Comparison of ENCODE assay signal across 21 cellular contexts in the genomic region with DNA sequence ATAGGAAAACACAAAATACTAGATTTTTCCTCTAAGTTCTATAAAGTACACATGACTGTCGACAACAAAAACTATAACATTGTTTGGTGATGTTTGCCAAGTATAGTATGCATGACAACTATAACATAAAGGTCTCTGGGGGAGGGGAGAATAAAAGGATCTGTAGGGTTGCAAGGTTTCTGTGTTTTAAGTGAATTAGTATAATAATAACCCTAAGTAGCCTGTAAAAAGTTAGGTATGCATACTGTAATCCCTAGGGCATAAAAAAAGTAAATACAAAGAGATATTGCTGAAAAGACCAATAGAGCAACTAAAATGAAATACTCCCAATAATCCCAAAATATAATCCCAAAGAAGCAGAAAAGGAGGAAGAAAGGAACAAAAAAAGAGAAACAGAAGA.
"Had no signal": no experiment of that assay in that cellular context is flagged by ENCODE, and none has a peak within 500 bp of the region (broad histone marks: within the 10 kb centered on the region; RNA-seq: fewer than 3 reads in every experiment).

No MANE protein-coding gene starts in this region.

- H3K9me3 Mint-ChIP-seq: activated naive CD4-positive, alpha-beta T cell treated with anti-CD3 and anti-CD28 coated beads for 36 hours; activated T-helper 2 cell treated with anti-CD3 and anti-CD28 coated beads, Interferon-gamma antibody, Interleukin-2, Interleukin-4, amounts not matched to agents 10 μg/mL and 5 μg/mL and 100 μg/mL, durations not matched to agents 14 hours and 24 hours and 36 hours; stimulated activated naive CD8-positive, alpha-beta T cell treated with anti-CD3 and anti-CD28 coated beads, Interleukin-15, Interleukin-2, amounts not matched to agents 100 ng/mL and 50 ng/mL, for 24 hours had no signal

- H3K9me3 ChIP-seq: colonic mucosa, left lung, prostate gland, right atrium auricular region, suprapubic skin, transverse colon, uterus had no signal

- H3K27ac ChIP-seq: brain microvascular endothelial cell, colonic mucosa, left lung, prostate gland, right atrium auricular region, suprapubic skin, transverse colon had no signal

- H3K27ac Mint-ChIP-seq: activated naive CD4-positive, alpha-beta T cell treated with anti-CD3 and anti-CD28 coated beads for 36 hours; activated T-helper 2 cell treated with anti-CD3 and anti-CD28 coated beads, Interferon-gamma antibody, Interleukin-2, Interleukin-4, amounts not matched to agents 10 μg/mL and 5 μg/mL and 100 μg/mL, durations not matched to agents 14 hours and 24 hours and 36 hours; stimulated activated naive CD8-positive, alpha-beta T cell treated with anti-CD3 and anti-CD28 coated beads, Interleukin-15, Interleukin-2, amounts not matched to agents 100 ng/mL and 50 ng/mL, for 24 hours had no signal

- H3K27me3 Mint-ChIP-seq: stimulated activated naive CD8-positive, alpha-beta T cell treated with anti-CD3 and anti-CD28 coated beads, Interleukin-15, Interleukin-2, amounts not matched to agents 100 ng/mL and 50 ng/mL, for 24 hours had no signal

- H3K4me3 Mint-ChIP-seq: activated naive CD4-positive, alpha-beta T cell treated with anti-CD3 and anti-CD28 coated beads for 36 hours; stimulated activated naive CD8-positive, alpha-beta T cell treated with anti-CD3 and anti-CD28 coated beads, Interleukin-15, Interleukin-2, amounts not matched to agents 100 ng/mL and 50 ng/mL, for 24 hours had no signal

- H3K4me3 ChIP-seq: colonic mucosa, left lung, prostate gland, right atrium auricular region, suprapubic skin, transverse colon, uterus had no signal

- H3K27me3 ChIP-seq: brain microvascular endothelial cell, colonic mucosa, left lung, right atrium auricular region, suprapubic skin, transverse colon, uterus had no signal

- DNase-seq: activated CD4-positive, alpha-beta T cell treated with anti-CD3 and anti-CD28 coated beads, Interleukin-2, amount 50 U/mL, for 1 hour; activated naive CD4-positive, alpha-beta T cell treated with anti-CD3 and anti-CD28 coated beads for 36 hours; aorta; brain microvascular endothelial cell; central memory CD4-positive, alpha-beta T cell; colonic mucosa; foreskin melanocyte; glutamatergic neuron; hypothalamus; kidney; left lung; T-helper 1 cell; T-helper 9 cell; transverse colon; uterus had no signal

- ATAC-seq: activated CD4-positive, CD25-positive, alpha-beta regulatory T cell treated with anti-CD3 and anti-CD28 coated beads, Interleukin-2, amount 50 U/mL, for 24 hours; left lung had no signal

- H3K36me3 ChIP-seq: brain microvascular endothelial cell, colonic mucosa, left lung, prostate gland, suprapubic skin, transverse colon, uterus had no signal

- H3K4me1 ChIP-seq: colonic mucosa, prostate gland had no signal
